In the genomic region with DNA sequence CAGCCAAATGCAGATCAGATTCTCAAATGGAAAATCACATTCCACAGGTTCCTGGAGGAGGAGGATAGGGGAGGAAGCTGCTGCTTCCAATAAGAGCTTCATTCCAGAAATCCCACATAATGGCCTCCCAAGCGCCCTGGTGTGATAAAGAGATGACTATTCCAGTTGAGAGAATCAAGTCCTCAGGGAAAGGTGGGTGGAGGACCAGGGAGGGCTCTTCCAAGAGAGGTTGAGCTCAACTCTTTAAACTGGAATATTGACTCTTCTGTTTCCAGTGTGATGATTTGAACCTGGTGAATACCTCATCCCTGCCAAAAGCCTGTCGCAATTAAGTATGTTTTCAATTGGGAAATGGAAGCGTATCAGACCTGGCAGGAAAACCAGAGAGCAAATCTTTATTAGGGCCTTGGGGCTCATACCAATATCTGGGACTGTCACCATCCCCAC, we compare ENCODE assay signal across 24 cellular contexts.
DNase-seq lines count a peak whose midpoint lies in the region; ATAC-seq, FAIRE-seq and TF ChIP-seq lines count a peak whose summit lies in the region.
"Had no signal": no experiment of that assay in that cellular context is flagged by ENCODE, and none has a peak within 500 bp of the region (broad histone marks: within the 10 kb centered on the region; RNA-seq: fewer than 3 reads in every experiment).

No MANE protein-coding gene starts in this region.

- H2AFZ ChIP-seq in hepatocyte: no peak overlapping the region

- H3K9me3 ChIP-seq in hepatocyte (ENCODE audit: low read depth) (no peaks in the 10 kb centered on the region), pancreas (no peaks in the 10 kb centered on the region)
- H3K9me3 ChIP-seq: upper lobe of right lung had no signal

- no peak overlapping the region for H3K4me3 Mint-ChIP-seq in CD14-positive monocyte
- H3K4me3 Mint-ChIP-seq: activated naive CD4-positive, alpha-beta T cell treated with anti-CD3 and anti-CD28 coated beads for 36 hours; CD8-positive, alpha-beta T cell; neural crest cell; stimulated activated memory B cell treated with anti-CD40 and anti-IgM and Interleukin-4, amounts not matched to agents 10 μg/mL and 1 μg/mL and 100 μg/mL, for 72 hours had no signal

- no peaks in the 10 kb centered on the region for H3K79me2 ChIP-seq in hepatocyte

- H3K36me3 ChIP-seq in hepatocyte (replicated peaks; ENCODE audit: insufficient read depth, low read depth) (no peaks in the 10 kb centered on the region), pancreas (no peaks in the 10 kb centered on the region)
- H3K36me3 ChIP-seq: upper lobe of right lung had no signal

- no peaks in the 10 kb centered on the region for H3K9me2 ChIP-seq in hepatocyte (replicated peaks; ENCODE audit: insufficient read depth)

- H3K4me2 ChIP-seq in hepatocyte: no peak overlapping the region

- H3K4me3 ChIP-seq in AG10803 (ENCODE audit: low read length) (no peak overlapping the region), hepatocyte (no peak overlapping the region), pancreas (no peak overlapping the region), coronary artery (no peak overlapping the region)
- H3K4me3 ChIP-seq: K562, upper lobe of right lung had no signal

- ATAC-seq in pancreas: peak in 3 of 4 donors; percentile 35 to 69 (median 65)
- ATAC-seq: CD8-positive, alpha-beta T cell; K562; stimulated activated memory B cell treated with anti-CD40 and anti-IgM and Interleukin-4, amounts not matched to agents 10 μg/mL and 1 μg/mL and 100 μg/mL, for 72 hours; upper lobe of right lung had no signal

- FAIRE-seq in pancreas (lab: Jason Lieb, UNC): no peak
- FAIRE-seq: K562 had no signal

- 76% methylated on average over 3 of the region's 3 CpGs for WGBS in hepatocyte (ENCODE audit: low lambda C conversion rate, missing lambda C conversion rate)
- WGBS in pancreas, 2 donors: 73 to 76% methylated on average over 3 of the region's 3 CpGs

- H3K4me1 Mint-ChIP-seq in CD14-positive monocyte: no peaks in the 10 kb centered on the region
- H3K4me1 Mint-ChIP-seq: neural crest cell; stimulated activated memory B cell treated with anti-CD40 and anti-IgM and Interleukin-4, amounts not matched to agents 10 μg/mL and 1 μg/mL and 100 μg/mL, for 72 hours had no signal

- peaks cover 4% of the 10 kb centered on the region for H3K27me3 ChIP-seq in hepatocyte
- H3K27me3 ChIP-seq in pancreas: no peaks in the 10 kb centered on the region
- H3K27me3 ChIP-seq: upper lobe of right lung had no signal

- H3K27ac Mint-ChIP-seq in CD14-positive monocyte: no peak overlapping the region
- H3K27ac Mint-ChIP-seq: activated naive CD4-positive, alpha-beta T cell treated with anti-CD3 and anti-CD28 coated beads for 36 hours; CD8-positive, alpha-beta T cell; stimulated activated memory B cell treated with anti-CD40 and anti-IgM and Interleukin-4, amounts not matched to agents 10 μg/mL and 1 μg/mL and 100 μg/mL, for 72 hours had no signal

- peaks cover 0 to 3% (median 0%) of the 10 kb centered on the region in 7 donors for H3K9me3 Mint-ChIP-seq in CD14-positive monocyte
- H3K9me3 Mint-ChIP-seq: activated naive CD4-positive, alpha-beta T cell treated with anti-CD3 and anti-CD28 coated beads for 36 hours; CD8-positive, alpha-beta T cell; stimulated activated memory B cell treated with anti-CD40 and anti-IgM and Interleukin-4, amounts not matched to agents 10 μg/mL and 1 μg/mL and 100 μg/mL, for 72 hours had no signal

- intact Hi-C loops in pancreas (cut with DNase I): no loop called here
- intact Hi-C loops in CD14-positive monocyte (cut with micrococcal nuclease): no loop called here

- DNase-seq in AG10803 (ENCODE audit: low read depth) (peak; percentile 57), astrocyte of the hippocampus (ENCODE audit: low read depth, low spot score) (peak; percentile 42), hepatocyte (ENCODE audit: low spot score) (peak; percentile 12), pancreas (no peak), CD14-positive monocyte (ENCODE audit: low spot score) (no peak), NCI-H1417 treated with DMSO at 0.1 percent for 48 hours (lab: John Stamatoyannopoulos, UW) (no peak), NCI-H1436 treated with DMSO at 0.1 percent for 48 hours (lab: John Stamatoyannopoulos, UW) (no peak), coronary artery (ENCODE audit: low spot score) (no peak)
- DNase-seq: ACHN; activated CD4-positive, alpha-beta T cell treated with anti-CD3 and anti-CD28 coated beads, Interleukin-2, amount 50 U/mL, for 48 hours; activated naive CD4-positive, alpha-beta T cell treated with anti-CD3 and anti-CD28 coated beads for 36 hours; CD8-positive, alpha-beta T cell; dermis blood vessel endothelial cell; DND-41; glutamatergic neuron; midbrain; MV-4-11; NCI-H524 treated with DMSO at 0.1 percent for 48 hours; stimulated activated CD4-positive, alpha-beta T cell treated with anti-CD3 and anti-CD28 coated beads, Interleukin-15, amount 100 ng/mL, for 24 hours; upper lobe of right lung had no signal

- H3K27me3 Mint-ChIP-seq in CD14-positive monocyte (ENCODE audit: low read depth in 3 of 3): peaks cover 1 to 4% (median 1%) of the 10 kb centered on the region in 3 donors

- no peaks in the 10 kb centered on the region for H4K20me1 ChIP-seq in hepatocyte (ENCODE audit: insufficient read depth, poor library complexity, severe bottlenecking)

- H3K27ac ChIP-seq in hepatocyte: no peak overlapping the region
- no peak overlapping the region for H3K27ac ChIP-seq in pancreas
- H3K27ac ChIP-seq in coronary artery: peak overlapping the region in 1 of 2 donors; percentile 65
- H3K27ac ChIP-seq: epithelial cell of prostate, upper lobe of right lung had no signal

- no peaks in the 10 kb centered on the region for H3K36me3 Mint-ChIP-seq in CD14-positive monocyte
- H3K36me3 Mint-ChIP-seq: CD8-positive, alpha-beta T cell; stimulated activated memory B cell treated with anti-CD40 and anti-IgM and Interleukin-4, amounts not matched to agents 10 μg/mL and 1 μg/mL and 100 μg/mL, for 72 hours had no signal

- H3K4me1 ChIP-seq in hepatocyte (ENCODE audit: insufficient read depth) (peaks cover 26% of the 10 kb centered on the region), pancreas (no peaks in the 10 kb centered on the region)
- H3K4me1 ChIP-seq: upper lobe of right lung had no signal

- TF ChIP-seq CTCF in AG10803 (conservative IDR thresholded peaks at IDR 0.05; ENCODE audit: low read length) (no peak), hepatocyte (IDR thresholded peaks at IDR 0.05; ENCODE audit: poor library complexity) (no peak), pancreas (IDR thresholded peaks at IDR 0.05) (no peak), CD14-positive monocyte (IDR thresholded peaks at IDR 0.05) (no peak), coronary artery (IDR thresholded peaks at IDR 0.05) (no peak)

Comparison
In these comparisons a context has a peak if more than half of its experiments do, and no peak if none do; other contexts are left out.
1. DNase-seq: peak in AG10803 (single experiment), astrocyte of the hippocampus (single experiment) and hepatocyte (single experiment); none in pancreas (0 of 6), CD14-positive monocyte (single experiment), NCI-H1417 treated with DMSO at 0.1 percent for 48 hours (single experiment), NCI-H1436 treated with DMSO at 0.1 percent for 48 hours (single experiment) and coronary artery (single experiment).